In genomic region chrX:105260291-105261043, GRCh38 we compare ENCODE assay signal across 19 cellular contexts. TPM values are rescaled to one million over a fixed set of nuclear protein-coding genes. Genes with fewer than 3 reads are reported as not detected.
"Had no signal": no experiment of that assay in that cellular context is flagged by ENCODE, and none has a peak within 500 bp of the region (broad histone marks: within the 10 kb centered on the region; RNA-seq: fewer than 3 reads in every experiment).

No MANE protein-coding gene starts in this region.

- H3K27ac Mint-ChIP-seq: activated CD4-positive, alpha-beta T cell treated with anti-CD3 and anti-CD28 coated beads, Interleukin-2, amount 10 ng/mL, durations not matched to agents 7 days and 5 days; dendritic cell treated with granulocyte-macrophage colony-stimulating factor and Interleukin-4, amounts not matched to agents 40 ng/mL and 50 ng/mL, for 4 days; effector memory CD8-positive, alpha-beta T cell; natural killer cell treated with Interleukin-12 subunit alpha and Interleukin-12 subunit beta and Interleukin-15 and Interleukin-18, amount 100 ng/mL, for 72 hours; type B pancreatic cell had no signal

- H3K4me1 ChIP-seq: ascending aorta, breast epithelium, gastrocnemius medialis, left lung had no signal

- FAIRE-seq: keratinocyte, TTC549 had no signal

- H3K36me3 ChIP-seq: ascending aorta, breast epithelium, gastrocnemius medialis, left lung had no signal

- DNase-seq: activated CD4-positive, alpha-beta T cell treated with anti-CD3 and anti-CD28 coated beads, Interleukin-2, amount 10 ng/mL, durations not matched to agents 7 days and 5 days; activated naive CD4-positive, alpha-beta T cell; effector memory CD8-positive, alpha-beta T cell; gastrocnemius medialis; left lung; mesenchymal stem cell; retina; stimulated activated naive CD8-positive, alpha-beta T cell treated with anti-CD3 and anti-CD28 coated beads, Interleukin-15, Interleukin-2, amounts not matched to agents 100 U/mL and 50 U/mL, for 24 hours had no signal

- ATAC-seq: effector memory CD8-positive, alpha-beta T cell; gastrocnemius medialis; left lung; natural killer cell treated with Interleukin-12 subunit alpha and Interleukin-12 subunit beta and Interleukin-15 and Interleukin-18, amount 100 ng/mL, for 72 hours; stimulated activated naive CD8-positive, alpha-beta T cell treated with anti-CD3 and anti-CD28 coated beads, Interleukin-15, Interleukin-2, amounts not matched to agents 100 U/mL and 50 U/mL, for 24 hours had no signal

- H3K4me1 Mint-ChIP-seq: activated CD4-positive, alpha-beta T cell treated with anti-CD3 and anti-CD28 coated beads, Interleukin-2, amount 10 ng/mL, durations not matched to agents 7 days and 5 days had no signal

- H3K4me3 Mint-ChIP-seq: activated CD4-positive, alpha-beta T cell treated with anti-CD3 and anti-CD28 coated beads, Interleukin-2, amount 10 ng/mL, durations not matched to agents 7 days and 5 days; dendritic cell treated with granulocyte-macrophage colony-stimulating factor and Interleukin-4, amounts not matched to agents 40 ng/mL and 50 ng/mL, for 4 days; effector memory CD8-positive, alpha-beta T cell; natural killer cell treated with Interleukin-12 subunit alpha and Interleukin-12 subunit beta and Interleukin-15 and Interleukin-18, amount 100 ng/mL, for 72 hours; type B pancreatic cell had no signal

- H3K27ac ChIP-seq: ascending aorta, breast epithelium, epithelial cell of prostate, gastrocnemius medialis, left lung had no signal

- H3K9me3 ChIP-seq: ascending aorta, breast epithelium, gastrocnemius medialis, left lung had no signal

- H3K9me3 Mint-ChIP-seq: activated CD4-positive, alpha-beta T cell treated with anti-CD3 and anti-CD28 coated beads, Interleukin-2, amount 10 ng/mL, durations not matched to agents 7 days and 5 days had no signal

- H3K4me3 ChIP-seq: ascending aorta, breast epithelium, gastrocnemius medialis, left lung had no signal

- H3K36me3 Mint-ChIP-seq: type B pancreatic cell had no signal

- H3K27me3 Mint-ChIP-seq: activated CD4-positive, alpha-beta T cell treated with anti-CD3 and anti-CD28 coated beads, Interleukin-2, amount 10 ng/mL, durations not matched to agents 7 days and 5 days; dendritic cell treated with granulocyte-macrophage colony-stimulating factor and Interleukin-4, amounts not matched to agents 40 ng/mL and 50 ng/mL, for 4 days; effector memory CD8-positive, alpha-beta T cell; type B pancreatic cell had no signal

- H3K27me3 ChIP-seq: ascending aorta had no signal

RNA-seq across cellular contexts. Expression of gene TEX13A, which starts 40.0 kb away (rescaled TPM):
- total RNA-seq: activated CD4-positive, alpha-beta T cell treated with anti-CD3 and anti-CD28 coated beads, Interleukin-2, amount 10 ng/mL, durations not matched to agents 7 days and 5 days; ascending aorta; breast epithelium; cerebellum; fibroblast of lung; gastrocnemius medialis; left lung; natural killer cell treated with Interleukin-12 subunit alpha and Interleukin-12 subunit beta and Interleukin-15 and Interleukin-18, amount 100 ng/mL, for 72 hours; T-helper 2 cell treated with Interferon-gamma antibody and Interleukin-4, amounts not matched to agents 100 ng/mL and 5 ng/mL, for 36 hours had no signal
- polyA plus RNA-seq: fibroblast of lung, keratinocyte had no signal
